ENCODE assay signal across 34 cellular contexts in the genomic region with DNA sequence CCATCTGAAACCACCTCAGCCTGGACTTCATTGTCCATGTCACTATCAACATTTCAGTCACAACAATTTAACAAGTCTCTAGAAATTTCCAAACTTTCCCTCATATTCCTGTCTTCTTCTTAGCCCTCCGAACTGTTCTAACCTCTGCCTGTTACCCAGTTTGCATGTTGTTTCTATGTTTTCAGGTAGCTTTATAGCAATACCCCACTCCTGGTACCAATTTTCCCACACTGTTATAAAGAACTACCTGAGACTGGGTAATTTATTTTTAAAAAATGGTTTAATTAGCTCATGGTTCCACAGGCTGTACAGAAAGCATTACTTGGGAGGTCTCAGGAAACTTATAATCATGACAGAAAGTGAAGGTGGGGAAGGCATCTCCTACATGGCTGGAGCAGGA.
"Had no signal": no experiment of that assay in that cellular context is flagged by ENCODE, and none has a peak within 500 bp of the region (broad histone marks: within the 10 kb centered on the region; RNA-seq: fewer than 3 reads in every experiment).

No MANE protein-coding gene starts in this region.

- H3K36me3 ChIP-seq: MG63 had no signal

- H3K27me3 ChIP-seq: MG63 had no signal

- H3K4me3 ChIP-seq: MG63 had no signal

- DNase-seq: Karpas-422, Kasumi-1, MG63, MM.1S, MV-4-11, NCI-H1048, NCI-H1092, NCI-H1092 treated with DMSO at 0.1 percent for 48 hours, NCI-H1105, NCI-H1105 treated with DMSO at 0.1 percent for 48 hours, NCI-H1417, NCI-H1417 treated with DMSO at 0.1 percent for 48 hours, NCI-H1436, NCI-H1436 treated with DMSO at 0.1 percent for 48 hours, NCI-H146, NCI-H1694, NCI-H1694 treated with DMSO at 0.1 percent for 48 hours, NCI-H187, NCI-H187 treated with DMSO at 0.1 percent for 48 hours, NCI-H1930, NCI-H2029, NCI-H2029 treated with DMSO at 0.1 percent for 48 hours, NCI-H2081, NCI-H2081 treated with DMSO at 0.1 percent for 48 hours, NCI-H2171, NCI-H2171 treated with DMSO at 0.1 percent for 48 hours, NCI-H2227 treated with DMSO at 0.1 percent for 48 hours, NCI-H226, NCI-H345, NCI-H446, NCI-H446 treated with DMSO at 0.1 percent for 48 hours, NCI-H510A, NCI-H510A treated with DMSO at 0.1 percent for 48 hours, NCI-H524 had no signal

- H3K9me3 ChIP-seq: MG63 had no signal
